8 cellular contexts compared by ENCODE assay signal in genomic region chr6:25278557-25278913, GRCh38. TPM values are rescaled to one million over a fixed set of nuclear protein-coding genes. Genes with fewer than 3 reads are reported as not detected.
DNase-seq lines count a peak whose midpoint lies in the region; ATAC-seq and TF ChIP-seq lines count a peak whose summit lies in the region.

No MANE protein-coding gene starts in this region.

- H3K4me1 ChIP-seq in Peyer's patch (peaks cover 0 to 15% (median 0%) of the 10 kb centered on the region in 4 donors), esophagus squamous epithelium (peaks cover 5 to 38% (median 8%) of the 10 kb centered on the region in 3 donors)

- intact Hi-C loops in esophagus squamous epithelium (cut with DNase I): loop anchor here (5.0 to 10.0 kb wide), 2 partner anchors 214 to 316 kb away; no protein-coding TSS in a partner anchor

- H3K27ac Mint-ChIP-seq in osteocyte (ENCODE audit: unreplicated experiment): peak overlapping the region; percentile 84

- 2% methylated on average over 9 to 11 of the region's 15 CpGs for WGBS in esophagus squamous epithelium, 2 donors

- peak overlapping the region; percentile 88 for H3K4me3 Mint-ChIP-seq in osteocyte (ENCODE audit: unreplicated experiment)

- TF ChIP-seq POLR2A in Peyer's patch (IDR thresholded peaks at IDR 0.05): no peak
- TF ChIP-seq POLR2A in esophagus squamous epithelium (IDR thresholded peaks at IDR 0.05): no peak

- no peak for DNase-seq in Peyer's patch
- DNase-seq in esophagus squamous epithelium (lab: John Stamatoyannopoulos, UW): no peak
- no peak for DNase-seq in osteocyte (ENCODE audit: extremely low spot score, unreplicated experiment)
- DNase-seq in retina: no peak
- no peak for DNase-seq in GM13977 (ENCODE audit: low spot score)
- no peak for DNase-seq in inferior parietal cortex (ENCODE audit: extremely low spot score)

- H3K36me3 Mint-ChIP-seq in osteocyte (ENCODE audit: unreplicated experiment): no peaks in the 10 kb centered on the region

- H3K27me3 ChIP-seq in Peyer's patch: no peaks in the 10 kb centered on the region
- H3K27me3 ChIP-seq in esophagus squamous epithelium: peaks cover 0 to 4% (median 0%) of the 10 kb centered on the region in 4 donors

- no peaks in the 10 kb centered on the region for H3K9me3 ChIP-seq in Peyer's patch
- no peaks in the 10 kb centered on the region for H3K9me3 ChIP-seq in esophagus squamous epithelium

- no peaks in the 10 kb centered on the region for H3K27me3 Mint-ChIP-seq in osteocyte (ENCODE audit: unreplicated experiment)

- in situ Hi-C loops in GM13977 (cut with MboI; ENCODE audit: low pct_unique_long_range_greater_than_20kb, low sequenced_read_pairs, unreplicated experiment): loop anchor here (10.0 kb wide), 1 partner anchor 206 kb away; no protein-coding TSS in a partner anchor

- no peak for TF ChIP-seq CTCF in Peyer's patch (IDR thresholded peaks at IDR 0.05)
- TF ChIP-seq CTCF in esophagus squamous epithelium (IDR thresholded peaks at IDR 0.05): no peak
- no peak for TF ChIP-seq CTCF in osteocyte (IDR thresholded peaks at IDR 0.05)
- TF ChIP-seq CTCF in GM13977 (IDR thresholded peaks at IDR 0.05; ENCODE audit: extremely low read depth, insufficient read depth, missing control alignments): no peak

- ATAC-seq in GM18519 (IDR thresholded peaks at IDR 0.05; ENCODE audit: low FRiP score, unreplicated experiment): peak; percentile 35
- ATAC-seq in HG02571 (IDR thresholded peaks at IDR 0.05; ENCODE audit: unreplicated experiment): peak; percentile 13

- H3K4me3 ChIP-seq in Peyer's patch (peak overlapping the region; percentile 61 to 86 (median 68)), esophagus squamous epithelium (peak overlapping the region; percentile 81 to 88 (median 86))

- no peaks in the 10 kb centered on the region for H3K9me3 Mint-ChIP-seq in osteocyte (ENCODE audit: unreplicated experiment)

- H3K4me1 Mint-ChIP-seq in osteocyte (ENCODE audit: unreplicated experiment): peaks cover 43% of the 10 kb centered on the region

- H3K27ac ChIP-seq in Peyer's patch: peak overlapping the region; percentile 69 to 84 (median 82)
- H3K27ac ChIP-seq in esophagus squamous epithelium: peak overlapping the region; percentile 74 to 90 (median 87)

- no peaks in the 10 kb centered on the region for H3K36me3 ChIP-seq in Peyer's patch
- no peaks in the 10 kb centered on the region for H3K36me3 ChIP-seq in esophagus squamous epithelium

RNA-seq across cellular contexts. Expression of gene CARMIL1, which starts 0.6 kb away (rescaled TPM):
- total RNA-seq in Peyer's patch (100 to 1,000 TPM in 1 of 4 donors, 10 to 100 TPM in 3; 75.1 to 107 (median 85.7) TPM), esophagus squamous epithelium (10 to 100 TPM in 3 of 4 donors, 1 to 10 TPM in 1; 7.2 to 19.7 (median 18.3) TPM), osteocyte (14.9 and 16.0 TPM in 2 replicates)
